In genomic region chr19:43524922-43525835, GRCh38 we compare ENCODE assay signal across 1 cellular context.
TF ChIP-seq lines count a peak whose summit lies in the region.

No MANE protein-coding gene starts in this region.

TF ChIP-seq in HEK293, 187 proteins besides CTCF, POLR2A, EP300 and RAD21 (continued from another document):
- TF ChIP-seq GLI2 (tag by site-specific recombination; IDR thresholded peaks at IDR 0.05; ENCODE audit: borderline replicate concordance, low read depth) (no peak), ZBTB44 (tag by site-specific recombination; IDR thresholded peaks at IDR 0.05) (peak; percentile 61), HOXA7 (CRISPR knock-in tag; IDR thresholded peaks at IDR 0.05; ENCODE audit: borderline replicate concordance) (no peak), ZNF433 (tag by site-specific recombination; IDR thresholded peaks at IDR 0.05; ENCODE audit: low read depth) (no peak), ZNF704 (tag by site-specific recombination; IDR thresholded peaks at IDR 0.05) (no peak), RBAK (tag by site-specific recombination; IDR thresholded peaks at IDR 0.05) (no peak), ZBTB20 (tag by site-specific recombination; IDR thresholded peaks at IDR 0.05) (peak; percentile 97), EGR2 (tag by site-specific recombination; IDR thresholded peaks at IDR 0.05; ENCODE audit: low read depth) (peak; percentile 80), ZNF658 (tag by site-specific recombination; IDR thresholded peaks at IDR 0.05) (no peak), ZNF670 (tag by site-specific recombination; IDR thresholded peaks at IDR 0.05; ENCODE audit: low read depth) (no peak), SCRT2 (tag by site-specific recombination; IDR thresholded peaks at IDR 0.05) (no peak), ZBTB17 (tag by site-specific recombination; IDR thresholded peaks at IDR 0.05) (peak; percentile 28; the same call in 1 of the 2 replicates), ZBTB7A (tag by site-specific recombination; IDR thresholded peaks at IDR 0.05; ENCODE audit: low read depth) (no peak), KLF10 (tag by site-specific recombination; IDR thresholded peaks at IDR 0.05) (no peak), OSR2 (tag by site-specific recombination; IDR thresholded peaks at IDR 0.05) (no peak), ZNF701 (tag by site-specific recombination; IDR thresholded peaks at IDR 0.05) (no peak), ZNF350 (tag by site-specific recombination; IDR thresholded peaks at IDR 0.05) (no peak), ZNF302 (tag by site-specific recombination; IDR thresholded peaks at IDR 0.05; ENCODE audit: low read depth) (no peak)
TF ChIP-seq in HEK293: peak in this region for 24.
